Comparison of ENCODE assay signal across 8 cellular contexts in genomic region chr13:102845289-102845629, GRCh38. TPM values are rescaled to one million over a fixed set of nuclear protein-coding genes. Genes with fewer than 3 reads are reported as not detected.
DNase-seq lines count a peak whose midpoint lies in the region; ATAC-seq, FAIRE-seq and TF ChIP-seq lines count a peak whose summit lies in the region.

No MANE protein-coding gene starts in this region.

- no peak for TF ChIP-seq CTCF in A549 (IDR thresholded peaks at IDR 0.05)
- no peak for TF ChIP-seq CTCF in bronchial epithelial cell (IDR thresholded peaks at IDR 0.05; ENCODE audit: insufficient read depth, low read length, severe bottlenecking)

- no peak for TF ChIP-seq EP300 in A549 (IDR thresholded peaks at IDR 0.05)

- no peak for FAIRE-seq in A549 (lab: Jason Lieb, UNC)
- FAIRE-seq in bronchial epithelial cell (lab: Jason Lieb, UNC): no peak
- FAIRE-seq in GM12892 (lab: Jason Lieb, UNC): no peak

- WGBS in A549 (ENCODE audit: missing lambda C conversion rate): 24% methylated on average over 6 of the region's 13 CpGs

- H3K36me3 ChIP-seq in bronchial epithelial cell (ENCODE audit: control insufficient read depth, insufficient read depth, low read length) (peaks cover 2% of the 10 kb centered on the region), mucosa of stomach (ENCODE audit: control insufficient read depth, insufficient read depth, low read length) (no peaks in the 10 kb centered on the region)

- TF ChIP-seq POLR2A in A549 (IDR thresholded peaks at IDR 0.05; ENCODE audit: low read length) (no peak), GM12892 (IDR thresholded peaks at IDR 0.05; ENCODE audit: low read depth, low read length) (no peak)

- no peaks in the 10 kb centered on the region for H3K27me3 ChIP-seq in bronchial epithelial cell (ENCODE audit: control insufficient read depth, insufficient read depth, low read length)
- H3K27me3 ChIP-seq in mucosa of stomach (ENCODE audit: control insufficient read depth, insufficient read depth, low read length): no peaks in the 10 kb centered on the region

- H3K4me1 ChIP-seq in A549: peaks cover 8% of the 10 kb centered on the region; the same call in 1 of the 3 replicates
- peaks cover 4% of the 10 kb centered on the region for H3K4me1 ChIP-seq in mucosa of stomach (ENCODE audit: control insufficient read depth, insufficient read depth, low read length)

- CTCF ChIA-PET in A549 (lab: Yijun Ruan, JAX): interaction anchor here (0.7 to 3.6 kb wide), 10 partner anchors 10 to 265 kb away, joined by 3 to 12 read pairs (median 4); partner anchors contain the start of gene TEX30

- DNase-seq in A549 (ENCODE audit: low read depth in 1 of 2, low spot score in 1 of 2) (no peak), bronchial epithelial cell (ENCODE audit: low read depth) (no peak), GM12892 (ENCODE audit: insufficient read length) (no peak), LoVo (ENCODE audit: low spot score) (no peak)
- DNase-seq in activated CD8-positive, alpha-beta memory T cell treated with anti-CD3 and anti-CD28 coated beads, Interleukin-2, amount 50 U/mL, for 4 hours: no peak

- peak overlapping the region; percentile 84 to 96 for H3K27ac ChIP-seq in A549

- no peaks in the 10 kb centered on the region for H3K9me3 ChIP-seq in A549
- H3K9me3 ChIP-seq in mucosa of stomach (ENCODE audit: control insufficient read depth, low read length): no peaks in the 10 kb centered on the region

- H3K4me3 ChIP-seq in A549: peak overlapping the region; percentile 99
- H3K4me3 ChIP-seq in bronchial epithelial cell (ENCODE audit: low read depth, low read length): peak overlapping the region; percentile 85
- peak overlapping the region; percentile 94 for H3K4me3 ChIP-seq in mucosa of stomach (ENCODE audit: low read length)

- POLR2A ChIA-PET in A549 (lab: Yijun Ruan, JAX): interaction anchor here (0.6 to 2.5 kb wide), 11 partner anchors 8 to 253 kb away, joined by 3 to 23 read pairs (median 4); partner anchors contain the start of genes TEX30 and TPP2

- TF ChIP-seq RAD21 in A549 (conservative IDR thresholded peaks at IDR 0.05 in 1 of 2, IDR thresholded peaks at IDR 0.05 in 1 of 2): no peak

- H3K9ac ChIP-seq in mucosa of stomach (ENCODE audit: low read length): peak overlapping the region; percentile 99

- peak overlapping the region; percentile 95 for H3K4me2 ChIP-seq in A549

- ATAC-seq in A549 (peak; percentile 51 to 64; a peak in 5 of 6 replicates), GM19455 (IDR thresholded peaks at IDR 0.05; ENCODE audit: unreplicated experiment) (peak; percentile 23), HG03520 (IDR thresholded peaks at IDR 0.05; ENCODE audit: unreplicated experiment) (peak; percentile 17)

TF ChIP-seq in A549, 52 proteins besides CTCF, POLR2A, EP300 and RAD21:
- TF ChIP-seq TFCP2L1 (CRISPR knock-in tag; IDR thresholded peaks at IDR 0.05): no peak
- no peak for TF ChIP-seq ZSCAN20 (CRISPR knock-in tag; IDR thresholded peaks at IDR 0.05)
- no peak for TF ChIP-seq HOXB13 (CRISPR knock-in tag; IDR thresholded peaks at IDR 0.05; ENCODE audit: low read depth)
- TF ChIP-seq MAFK (IDR thresholded peaks at IDR 0.05; ENCODE audit: partially characterized antibody): no peak
- TF ChIP-seq FOSL2 (IDR thresholded peaks at IDR 0.05): no peak
- TF ChIP-seq FOSL2 (CRISPR knock-in tag; IDR thresholded peaks at IDR 0.05): no peak
- TF ChIP-seq FOXS1 (CRISPR knock-in tag; IDR thresholded peaks at IDR 0.05): no peak
- TF ChIP-seq NR3C1 (IDR thresholded peaks at IDR 0.05): no peak
- TF ChIP-seq MAX (IDR thresholded peaks at IDR 0.05): no peak
- TF ChIP-seq KDM1A (IDR thresholded peaks at IDR 0.05; ENCODE audit: low read depth): no peak
- no peak for TF ChIP-seq RCOR1 (IDR thresholded peaks at IDR 0.05; ENCODE audit: low read depth, low read length)
- no peak for TF ChIP-seq HMGXB4 (CRISPR knock-in tag; IDR thresholded peaks at IDR 0.05; ENCODE audit: borderline replicate concordance)
- TF ChIP-seq, protein P1, sequence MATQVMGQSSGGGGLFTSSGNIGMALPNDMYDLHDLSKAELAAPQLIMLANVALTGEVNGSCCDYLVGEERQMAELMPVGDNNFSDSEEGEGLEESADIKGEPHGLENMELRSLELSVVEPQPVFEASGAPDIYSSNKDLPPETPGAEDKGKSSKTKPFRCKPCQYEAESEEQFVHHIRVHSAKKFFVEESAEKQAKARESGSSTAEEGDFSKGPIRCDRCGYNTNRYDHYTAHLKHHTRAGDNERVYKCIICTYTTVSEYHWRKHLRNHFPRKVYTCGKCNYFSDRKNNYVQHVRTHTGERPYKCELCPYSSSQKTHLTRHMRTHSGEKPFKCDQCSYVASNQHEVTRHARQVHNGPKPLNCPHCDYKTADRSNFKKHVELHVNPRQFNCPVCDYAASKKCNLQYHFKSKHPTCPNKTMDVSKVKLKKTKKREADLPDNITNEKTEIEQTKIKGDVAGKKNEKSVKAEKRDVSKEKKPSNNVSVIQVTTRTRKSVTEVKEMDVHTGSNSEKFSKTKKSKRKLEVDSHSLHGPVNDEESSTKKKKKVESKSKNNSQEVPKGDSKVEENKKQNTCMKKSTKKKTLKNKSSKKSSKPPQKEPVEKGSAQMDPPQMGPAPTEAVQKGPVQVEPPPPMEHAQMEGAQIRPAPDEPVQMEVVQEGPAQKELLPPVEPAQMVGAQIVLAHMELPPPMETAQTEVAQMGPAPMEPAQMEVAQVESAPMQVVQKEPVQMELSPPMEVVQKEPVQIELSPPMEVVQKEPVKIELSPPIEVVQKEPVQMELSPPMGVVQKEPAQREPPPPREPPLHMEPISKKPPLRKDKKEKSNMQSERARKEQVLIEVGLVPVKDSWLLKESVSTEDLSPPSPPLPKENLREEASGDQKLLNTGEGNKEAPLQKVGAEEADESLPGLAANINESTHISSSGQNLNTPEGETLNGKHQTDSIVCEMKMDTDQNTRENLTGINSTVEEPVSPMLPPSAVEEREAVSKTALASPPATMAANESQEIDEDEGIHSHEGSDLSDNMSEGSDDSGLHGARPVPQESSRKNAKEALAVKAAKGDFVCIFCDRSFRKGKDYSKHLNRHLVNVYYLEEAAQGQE (IDR thresholded peaks at IDR 0.05): no peak
- no peak for TF ChIP-seq NPAS2 (CRISPR knock-in tag; IDR thresholded peaks at IDR 0.05; ENCODE audit: borderline replicate concordance)
- TF ChIP-seq CHD4 (IDR thresholded peaks at IDR 0.05; ENCODE audit: borderline replicate concordance): no peak
- no peak for TF ChIP-seq CBX8 (IDR thresholded peaks at IDR 0.05)
- TF ChIP-seq JUNB (IDR thresholded peaks at IDR 0.05): no peak
TF ChIP-seq in A549: peak in this region for 0.

RNA-seq across cellular contexts. Expression of gene ERCC5, which starts 0.6 kb away (rescaled TPM):
- 19.5 and 24.4 TPM in 2 replicates for polyA plus RNA-seq in A549 (2011; rRNA removed)
- polyA plus RNA-seq in A549 (2012; cell fraction: cytosol; rRNA removed): 3.5 and 4.7 TPM in 2 replicates
- polyA plus RNA-seq in A549 (2012; cell fraction: nucleus; rRNA removed): 4.0 and 5.7 TPM in 2 replicates
- polyA plus RNA-seq in A549 (2017; fragmentation: RNase III; extraction: RNeasy Plus Mini Kit Qiagen cat#74134 plus additional on column Dnase treatment): 17.3 to 20.5 TPM (median 19.3 TPM) in 3 replicates
- 10.1 and 13.5 TPM in 2 replicates for polyA minus RNA-seq in A549 (2011; rRNA and poly(A)+ RNA removed)
- total RNA-seq in bronchial epithelial cell: 41.3 and 44.9 TPM in 2 replicates
- 38.0 TPM for polyA plus RNA-seq in GM12892 (2012; ENCODE audit: missing spikeins)

RNA-seq across cellular contexts. Expression of gene BIVM, which starts 46.3 kb away (rescaled TPM):
- polyA plus RNA-seq in A549 (2011; rRNA removed) (10.6 and 14.7 TPM in 2 replicates), A549 (2017; fragmentation: RNase III; extraction: RNeasy Plus Mini Kit Qiagen cat#74134 plus additional on column Dnase treatment) (6.8 to 7.4 TPM (median 6.8 TPM) in 3 replicates)
- polyA plus RNA-seq in A549 (2012; cell fraction: cytosol; rRNA removed): 3.0 and 3.5 TPM in 2 replicates
- 2.8 and 4.4 TPM in 2 replicates for polyA plus RNA-seq in A549 (2012; cell fraction: nucleus; rRNA removed)
- 2.2 and 3.1 TPM in 2 replicates for polyA minus RNA-seq in A549 (2011; rRNA and poly(A)+ RNA removed)
- 7.9 and 11.1 TPM in 2 replicates for total RNA-seq in bronchial epithelial cell
- polyA plus RNA-seq in GM12892 (2012; ENCODE audit: missing spikeins): 17.8 TPM

RNA-seq across cellular contexts. Expression of gene POGLUT2, which starts 46.5 kb away (rescaled TPM):
- polyA plus RNA-seq in A549 (2011; rRNA removed) (7.3 and 9.1 TPM in 2 replicates), A549 (2017; fragmentation: RNase III; extraction: RNeasy Plus Mini Kit Qiagen cat#74134 plus additional on column Dnase treatment) (5.2 to 5.3 TPM (median 5.3 TPM) in 3 replicates)
- polyA plus RNA-seq in A549 (2012; cell fraction: cytosol; rRNA removed): 3.4 and 4.0 TPM in 2 replicates
- polyA plus RNA-seq in A549 (2012; cell fraction: nucleus; rRNA removed): 3.8 and 5.0 TPM in 2 replicates
- polyA minus RNA-seq in A549 (2011; rRNA and poly(A)+ RNA removed): 2.0 and 2.4 TPM in 2 replicates
- total RNA-seq in bronchial epithelial cell: 4.0 and 6.1 TPM in 2 replicates
- polyA plus RNA-seq in GM12892 (2012; ENCODE audit: missing spikeins): 5.4 TPM
